8 cellular contexts compared by ENCODE assay signal in genomic region chr9:37422289-37423104, GRCh38. TPM values are rescaled to one million over a fixed set of nuclear protein-coding genes. Genes with fewer than 3 reads are reported as not detected.
DNase-seq lines count a peak whose midpoint lies in the region; ATAC-seq, FAIRE-seq and TF ChIP-seq lines count a peak whose summit lies in the region.

Gene GRHPR, plus strand, starts transcription at chr9:37422696. Its CDS starts 55 bp downstream, at chr9:37422751.

- FAIRE-seq in GM12892 (lab: Jason Lieb, UNC), result peak; percentile 93

- intact Hi-C loops in T-helper 1 cell treated with Interleukin-12 subunit alpha and Interleukin-12 subunit beta and Interleukin-4 antibody, amounts not matched to agents 30 ng/mL and 1 ng/mL, for 36 hours (cut with micrococcal nuclease), result loop anchor here (1.0 kb wide), 5 partner anchors 7 to 302 kb away; partner anchors contain the start of genes POLR1E, TOMM5, ZBTB5 and ZCCHC7
- intact Hi-C loops in left ventricle myocardium inferior (cut with micrococcal nuclease) (no loop called here), uterus (cut with DNase I; ENCODE audit: low total_unique reads) (no loop called here)

- TF ChIP-seq POLR2A in GM12892 (IDR thresholded peaks at IDR 0.05; ENCODE audit: low read depth, low read length) (peak; percentile 76), uterus (IDR thresholded peaks at IDR 0.05) (peak; percentile 44 to 68)

- ATAC-seq in HG02759 (IDR thresholded peaks at IDR 0.05; ENCODE audit: unreplicated experiment), result peak; percentile 92

- H3K9me3 ChIP-seq in left ventricle myocardium inferior (replicated peaks) (no peaks in the 10 kb centered on the region), uterus (no peaks in the 10 kb centered on the region)

- peak within 1 kb of the TSS; percentile 93 for H3K27ac ChIP-seq in left ventricle myocardium inferior (replicated peaks)
- peak within 1 kb of the TSS; percentile 71 to 85 for H3K27ac ChIP-seq in uterus

- H3K4me1 ChIP-seq in left ventricle myocardium inferior (peaks cover 38% of the 10 kb centered on the region), uterus (peaks cover 4 to 12% of the 10 kb centered on the region in 2 donors)

- DNase-seq in GM12892 (ENCODE audit: insufficient read length) (peak; percentile 94), NCI-H128 (lab: John Stamatoyannopoulos, UW; ENCODE audit: unreplicated experiment) (peak; percentile 50), amniotic epithelial cell (ENCODE audit: low read depth) (peak; percentile 45), left ventricle myocardium inferior (peak; percentile 92), pulmonary artery endothelial cell (ENCODE audit: low read depth, low spot score) (no peak), uterus (peak; percentile 82 to 89)

- no peaks in the 10 kb centered on the region for H3K27me3 ChIP-seq in left ventricle myocardium inferior (ENCODE audit: low read depth)
- no peaks in the 10 kb centered on the region for H3K27me3 ChIP-seq in uterus

- H3K4me3 ChIP-seq in left ventricle myocardium inferior (peak within 1 kb of the TSS; percentile 98), uterus (peak within 1 kb of the TSS; percentile 88 to 94)

- TF ChIP-seq CTCF in left ventricle myocardium inferior (IDR thresholded peaks at IDR 0.05; ENCODE audit: borderline replicate concordance) (no peak), uterus (IDR thresholded peaks at IDR 0.05) (no peak)

- H3K36me3 ChIP-seq in left ventricle myocardium inferior (peaks cover 18% of the 10 kb centered on the region), uterus (no peaks in the 10 kb centered on the region)

RNA-seq across cellular contexts. Expression of gene GRHPR, which starts in this region (rescaled TPM):
- polyA plus RNA-seq in GM12892 (2012; ENCODE audit: missing spikeins), result 134 TPM
- total RNA-seq in T-helper 1 cell treated with Interleukin-12 subunit alpha and Interleukin-12 subunit beta and Interleukin-4 antibody, amounts not matched to agents 30 ng/mL and 1 ng/mL, for 36 hours, result 49.6 and 53.9 TPM in 2 replicates
- total RNA-seq in left ventricle myocardium inferior (104 TPM), pulmonary artery endothelial cell (133 and 135 TPM in 2 replicates), uterus (100 to 1,000 TPM in 2 of 4 donors, 10 to 100 TPM in 2; 81.7 to 135 (median 112) TPM)
